ENCODE assay signal across 1 cellular context in genomic region chr1:87368907-87369306, GRCh38.
TF ChIP-seq lines count a peak whose summit lies in the region.

No MANE protein-coding gene starts in this region.

TF ChIP-seq in H1, 55 proteins besides CTCF, POLR2A, EP300 and RAD21 (continued from another document):
- TF ChIP-seq HDAC2 (IDR thresholded peaks at IDR 0.05; ENCODE audit: borderline replicate concordance in 1 of 2, low read depth in 2 of 2, low read length in 2 of 2) (no peak), CTBP2 (IDR thresholded peaks at IDR 0.05; ENCODE audit: borderline replicate concordance, insufficient read depth, insufficient read length, low read length) (no peak), JUND (IDR thresholded peaks at IDR 0.05; ENCODE audit: low read length) (no peak), CBX5 (IDR thresholded peaks at IDR 0.05; ENCODE audit: low read depth, low read length) (no peak), SAP30 (IDR thresholded peaks at IDR 0.05; ENCODE audit: insufficient read depth, insufficient replicate concordance, low read length) (no peak), TAF7 (optimal IDR thresholded peaks at IDR 0.05; ENCODE audit: borderline replicate concordance, low read depth, low read length) (no peak), BACH1 (IDR thresholded peaks at IDR 0.05; ENCODE audit: low read length) (no peak)
